In the genomic region with DNA sequence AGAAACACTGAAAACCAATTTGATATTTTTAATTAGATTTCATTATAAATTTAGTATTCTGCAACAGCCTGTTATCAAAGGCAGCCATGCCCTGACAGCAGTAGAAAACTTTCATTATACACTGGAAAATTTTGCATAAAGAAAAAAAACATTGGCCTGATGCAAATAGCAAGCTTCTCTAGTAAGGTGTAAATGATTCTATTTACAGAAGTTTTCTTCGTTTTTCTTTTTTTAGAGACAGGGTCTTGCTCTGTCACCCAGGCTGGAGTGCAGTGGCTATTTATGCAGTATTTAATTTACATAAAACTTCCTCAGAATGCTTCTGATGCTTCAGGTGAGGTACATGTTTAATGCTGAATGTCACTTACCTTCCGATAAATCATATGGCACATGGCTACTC, we compare ENCODE assay signal across 14 cellular contexts.
DNase-seq lines count a peak whose midpoint lies in the region; ATAC-seq and TF ChIP-seq lines count a peak whose summit lies in the region.
"Had no signal": no experiment of that assay in that cellular context is flagged by ENCODE, and none has a peak within 500 bp of the region (broad histone marks: within the 10 kb centered on the region; RNA-seq: fewer than 3 reads in every experiment).

No MANE protein-coding gene starts in this region.

- WGBS in esophagus muscularis mucosa = 86% methylated on average over 2 of the region's 2 CpGs

- H3K36me3 ChIP-seq in esophagus muscularis mucosa = no peaks in the 10 kb centered on the region
- H3K36me3 ChIP-seq: neutrophil, spleen had no signal

- no peaks in the 10 kb centered on the region for H3K4me1 ChIP-seq in esophagus muscularis mucosa

- no peak for TF ChIP-seq POLR2A in esophagus muscularis mucosa (IDR thresholded peaks at IDR 0.05; ENCODE audit: low read depth)

- no peak for DNase-seq in NCI-H1436 treated with DMSO at 0.1 percent for 48 hours (lab: John Stamatoyannopoulos, UW)
- DNase-seq in esophagus muscularis mucosa (ENCODE audit: extremely low spot score) = no peak
- no peak for DNase-seq in SIG-M5 (lab: John Stamatoyannopoulos, UW)
- no peak for DNase-seq in NOMO-1 (lab: John Stamatoyannopoulos, UW; ENCODE audit: unreplicated experiment in 2 of 2)
- DNase-seq: activated CD4-positive, alpha-beta T cell treated with anti-CD3 and anti-CD28 coated beads, Interleukin-2, amount 50 U/mL, for 4 hours; activated gamma-delta T cell; DND-41; NCI-H1092; spleen had no signal

- TF ChIP-seq EP300 in esophagus muscularis mucosa (IDR thresholded peaks at IDR 0.05) = no peak

- TF ChIP-seq CTCF in esophagus muscularis mucosa (IDR thresholded peaks at IDR 0.05) = no peak

- intact Hi-C loops in esophagus muscularis mucosa (cut with DNase I) = no loop called here

- no peaks in the 10 kb centered on the region for H3K9me3 ChIP-seq in esophagus muscularis mucosa
- H3K9me3 ChIP-seq: neutrophil, spleen had no signal

- ATAC-seq in GM18508 (IDR thresholded peaks at IDR 0.05; ENCODE audit: insufficient read depth, unreplicated experiment) (peak; percentile 51), GM21360 (IDR thresholded peaks at IDR 0.05; ENCODE audit: unreplicated experiment) (peak; percentile 81), HG02884 (IDR thresholded peaks at IDR 0.05; ENCODE audit: unreplicated experiment) (peak; percentile 79), HG03575 (IDR thresholded peaks at IDR 0.05; ENCODE audit: extremely low read depth, insufficient number of reproducible peaks, low FRiP score, unreplicated experiment) (peak; percentile 84)

- H3K27ac ChIP-seq in esophagus muscularis mucosa (replicated peaks in 1 of 4) = no peak overlapping the region
- H3K27ac ChIP-seq: neutrophil, spleen had no signal

- H3K4me3 ChIP-seq in esophagus muscularis mucosa = no peak overlapping the region
- H3K4me3 ChIP-seq: spleen had no signal

- no peaks in the 10 kb centered on the region for H3K27me3 ChIP-seq in esophagus muscularis mucosa
- H3K27me3 ChIP-seq: neutrophil, spleen had no signal
